8 cellular contexts compared by ENCODE assay signal in genomic region chr16:1308977-1309885, GRCh38. TPM values are rescaled to one million over a fixed set of nuclear protein-coding genes. Genes with fewer than 3 reads are reported as not detected.
DNase-seq lines count a peak whose midpoint lies in the region; ATAC-seq and TF ChIP-seq lines count a peak whose summit lies in the region.

Gene UBE2I (plus strand): TSS chr16:1309636. CDS start chr16:1314031, 4,395 bp downstream.

- peaks cover 18% of the 10 kb centered on the region for H3K4me1 Mint-ChIP-seq in T-helper 17 cell

- intact Hi-C loops in left cardiac atrium (cut with DNase I) (no loop called here), posterior vena cava (cut with DNase I) (no loop called here)

- TF ChIP-seq CTCF in GM13977 (IDR thresholded peaks at IDR 0.05; ENCODE audit: extremely low read depth, insufficient read depth, missing control alignments) = no peak
- TF ChIP-seq CTCF in upper lobe of left lung (IDR thresholded peaks at IDR 0.05) = peak in 1 of 6 experiments; percentile 9

- no peak for TF ChIP-seq EP300 in upper lobe of left lung (IDR thresholded peaks at IDR 0.05)

- WGBS in upper lobe of left lung, 2 donors = 3 to 5% methylated on average over 11 to 12 of the region's 117 CpGs

- no peaks in the 10 kb centered on the region for H3K27me3 Mint-ChIP-seq in T-helper 17 cell

- H3K27me3 ChIP-seq in upper lobe of left lung = no peaks in the 10 kb centered on the region

- H3K27ac ChIP-seq in upper lobe of left lung = peak within 1 kb of the TSS; percentile 97 to 99 (median 98)

- TF ChIP-seq POLR2A in upper lobe of left lung (IDR thresholded peaks at IDR 0.05) = peak in 2 of 4 donors; percentile 37 to 79

- peak within 1 kb of the TSS; percentile 96 for H3K27ac Mint-ChIP-seq in T-helper 17 cell

- peak within 1 kb of the TSS; percentile 81 to 91 (median 84) for H3K4me3 ChIP-seq in upper lobe of left lung

- in situ Hi-C loops in GM13977 (cut with MboI; ENCODE audit: low pct_unique_long_range_greater_than_20kb, low sequenced_read_pairs, unreplicated experiment) = no loop called here

- peak within 1 kb of the TSS; percentile 100 for H3K4me3 Mint-ChIP-seq in T-helper 17 cell

- H3K36me3 ChIP-seq in upper lobe of left lung = peaks cover under 1 to 18% (median 12%) of the 10 kb centered on the region in 4 donors

- H3K36me3 Mint-ChIP-seq in T-helper 17 cell (ENCODE audit: low read depth) = peaks cover 3% of the 10 kb centered on the region

- DNase-seq in GM13977 (ENCODE audit: low spot score) (peak; percentile 97), NCI-H1694 treated with DMSO at 0.1 percent for 48 hours (lab: John Stamatoyannopoulos, UW) (peak; percentile 85), T-helper 17 cell (peak; percentile 85 to 98 (median 94)), amniotic stem cell (lab: John Stamatoyannopoulos, UW) (peak; percentile 90), left cardiac atrium (peak; percentile 97), posterior vena cava (ENCODE audit: low spot score) (peak; percentile 99), upper lobe of left lung (peak; percentile 93 to 97)

- H3K9me3 ChIP-seq in T-helper 17 cell (ENCODE audit: control insufficient read depth, low read length, poor library complexity, severe bottlenecking) = no peaks in the 10 kb centered on the region
- no peaks in the 10 kb centered on the region for H3K9me3 ChIP-seq in upper lobe of left lung

- ATAC-seq in HG02884 (IDR thresholded peaks at IDR 0.05; ENCODE audit: unreplicated experiment) (peak; percentile 51), T-helper 17 cell (peak; percentile 76), left cardiac atrium (peak; percentile 92 to 93), upper lobe of left lung (ENCODE audit: low FRiP score in 2 of 2) (peak; percentile 94 to 96)

- peaks cover 31 to 47% (median 32%) of the 10 kb centered on the region in 4 donors for H3K4me1 ChIP-seq in upper lobe of left lung

RNA-seq across cellular contexts. Expression of gene UBE2I, which starts in this region (rescaled TPM):
- total RNA-seq in T-helper 17 cell = 100 to 1,000 TPM; 233 to 249 TPM
- 10 to 100 TPM; 74.3 to 80.8 TPM for total RNA-seq in left cardiac atrium
- total RNA-seq in posterior vena cava = 10 to 100 TPM; 68.0 to 68.4 TPM
- 100 to 1,000 TPM in 1 of 6 donors, 10 to 100 TPM in 5; 51.4 to 113 (median 92.0) TPM for total RNA-seq in upper lobe of left lung

Comparison
In these comparisons a context has a peak if more than half of its experiments do, and no peak if none do; other contexts are left out.
1. Peak in every context shown above with its lines: DNase-seq, ATAC-seq, H3K4me3 ChIP-seq and H3K27ac ChIP-seq.